In genomic region chr7:134639061-134639460, GRCh38 we compare ENCODE assay signal across 8 cellular contexts.
"Had no signal": no experiment of that assay in that cellular context is flagged by ENCODE, and none has a peak within 500 bp of the region (broad histone marks: within the 10 kb centered on the region; RNA-seq: fewer than 3 reads in every experiment).

No MANE protein-coding gene starts in this region.

- DNase-seq: GM23248, GOT3, H7, HFFc6, KG1 had no signal

- FAIRE-seq: HTR-8/SVneo had no signal

- H3K36me3 ChIP-seq: HAP-1 had no signal

- H3K4me1 ChIP-seq: HAP-1 had no signal

- H3K4me3 ChIP-seq: GM23248, HAP-1 had no signal

- H2AFZ ChIP-seq: GM23248 had no signal

- H3K9ac ChIP-seq: GM23248 had no signal

- ATAC-seq: HCT116 had no signal

- H3K9me3 ChIP-seq: HAP-1 had no signal

- H3K27ac ChIP-seq: GM23248 had no signal
